ENCODE assay signal across 1 cellular context in genomic region chr20:5172903-5173463, GRCh38.
TF ChIP-seq lines count a peak whose summit lies in the region.

No MANE protein-coding gene starts in this region.

TF ChIP-seq in HepG2, 621 proteins besides CTCF, POLR2A, EP300 and RAD21 (continued from another document and continues in another):
- no peak for TF ChIP-seq DZIP1 (CRISPR knock-in tag; IDR thresholded peaks at IDR 0.05)
- no peak for TF ChIP-seq SSRP1 (CRISPR knock-in tag; IDR thresholded peaks at IDR 0.05)
- TF ChIP-seq SRSF9 (IDR thresholded peaks at IDR 0.05; ENCODE audit: borderline replicate concordance, insufficient read depth, low read depth, low read length, poor library complexity, severe bottlenecking): no peak
- peak; percentile 74; the same call in 1 of the 2 replicates for TF ChIP-seq MEIS1 (CRISPR knock-in tag; IDR thresholded peaks at IDR 0.05; ENCODE audit: borderline replicate concordance)
- no peak for TF ChIP-seq CENPX (CRISPR knock-in tag; IDR thresholded peaks at IDR 0.05)
- peak; percentile 51; the same call in 1 of the 2 replicates for TF ChIP-seq NFKB2 (CRISPR knock-in tag; IDR thresholded peaks at IDR 0.05; ENCODE audit: borderline replicate concordance)
- TF ChIP-seq TEAD3 (CRISPR knock-in tag; optimal IDR thresholded peaks at IDR 0.05; ENCODE audit: borderline replicate concordance): peak; percentile 82
- no peak for TF ChIP-seq ZBTB8A (CRISPR knock-in tag; IDR thresholded peaks at IDR 0.05; ENCODE audit: borderline replicate concordance, low read depth)
- no peak for TF ChIP-seq SIX1 (CRISPR knock-in tag; IDR thresholded peaks at IDR 0.05; ENCODE audit: borderline replicate concordance)
- TF ChIP-seq BRF2 (CRISPR knock-in tag; IDR thresholded peaks at IDR 0.05): no peak
- TF ChIP-seq HOMEZ (CRISPR knock-in tag; IDR thresholded peaks at IDR 0.05; ENCODE audit: low read depth): peak; percentile 89
- peak; percentile 48 for TF ChIP-seq ASH2L (IDR thresholded peaks at IDR 0.05; ENCODE audit: insufficient read length, low read depth, low read length)
- no peak for TF ChIP-seq ZBTB20 (CRISPR knock-in tag; IDR thresholded peaks at IDR 0.05; ENCODE audit: borderline replicate concordance, low read depth)
- TF ChIP-seq NR2F2 (IDR thresholded peaks at IDR 0.05; ENCODE audit: borderline replicate concordance, low read depth): peak; percentile 42; the same call in 1 of the 2 replicates
- no peak; the same call in 1 of the 2 replicates for TF ChIP-seq PHF20 (CRISPR knock-in tag; IDR thresholded peaks at IDR 0.05)
- no peak for TF ChIP-seq GABPA (IDR thresholded peaks at IDR 0.05; ENCODE audit: low read depth, low read length)
- peak; percentile 73; the same call in 1 of the 2 replicates for TF ChIP-seq GABPA (CRISPR knock-in tag; IDR thresholded peaks at IDR 0.05; ENCODE audit: low read depth)
- TF ChIP-seq GABPB1 (CRISPR knock-in tag; IDR thresholded peaks at IDR 0.05): peak; percentile 55
- 0 out of 2 replicates have a peak, but pooled peaks have one; percentile 24 for TF ChIP-seq ZNF770 (CRISPR knock-in tag; IDR thresholded peaks at IDR 0.05)
- TF ChIP-seq MED1 (CRISPR knock-in tag; IDR thresholded peaks at IDR 0.05): peak; percentile 90
- TF ChIP-seq ZNF274 (CRISPR knock-in tag; IDR thresholded peaks at IDR 0.05): 0 out of 2 replicates have a peak, but pooled peaks have one; percentile 39
- no peak for TF ChIP-seq KIAA2018 (CRISPR knock-in tag; IDR thresholded peaks at IDR 0.05; ENCODE audit: borderline replicate concordance)
- TF ChIP-seq ZNF776 (CRISPR knock-in tag; IDR thresholded peaks at IDR 0.05): no peak
- peak; percentile 56; the same call in 1 of the 2 replicates for TF ChIP-seq YEATS2 (CRISPR knock-in tag; IDR thresholded peaks at IDR 0.05; ENCODE audit: borderline replicate concordance)
- peak; percentile 78; the same call in 1 of the 2 replicates for TF ChIP-seq ZNF292 (CRISPR knock-in tag; IDR thresholded peaks at IDR 0.05; ENCODE audit: borderline replicate concordance, low read depth)
- no peak for TF ChIP-seq SP140L (CRISPR knock-in tag; IDR thresholded peaks at IDR 0.05; ENCODE audit: borderline replicate concordance)
- peak; percentile 80; the same call in 1 of the 2 replicates for TF ChIP-seq ZGPAT (CRISPR knock-in tag; IDR thresholded peaks at IDR 0.05)
- TF ChIP-seq AHR (CRISPR knock-in tag; IDR thresholded peaks at IDR 0.05): 0 out of 2 replicates have a peak, but pooled peaks have one; percentile 44
- TF ChIP-seq HNRNPH1 (optimal IDR thresholded peaks at IDR 0.05; ENCODE audit: low read depth, low read length): no peak
- no peak for TF ChIP-seq ZNF672 (CRISPR knock-in tag; IDR thresholded peaks at IDR 0.05)
- no peak for TF ChIP-seq AFF4 (CRISPR knock-in tag; IDR thresholded peaks at IDR 0.05)
- TF ChIP-seq FOXK1 (CRISPR knock-in tag; IDR thresholded peaks at IDR 0.05; ENCODE audit: borderline replicate concordance, low read depth): peak; percentile 66; the same call in 1 of the 2 replicates
- peak; percentile 43; the same call in 1 of the 2 replicates for TF ChIP-seq DRAP1 (CRISPR knock-in tag; IDR thresholded peaks at IDR 0.05)
- peak; percentile 14; the same call in 1 of the 2 replicates for TF ChIP-seq ZNF501 (CRISPR knock-in tag; IDR thresholded peaks at IDR 0.05)
- peak; percentile 23; the same call in 1 of the 2 replicates for TF ChIP-seq TCF7 (IDR thresholded peaks at IDR 0.05; ENCODE audit: low read depth)
